ENCODE assay signal across 9 cellular contexts in the genomic region with DNA sequence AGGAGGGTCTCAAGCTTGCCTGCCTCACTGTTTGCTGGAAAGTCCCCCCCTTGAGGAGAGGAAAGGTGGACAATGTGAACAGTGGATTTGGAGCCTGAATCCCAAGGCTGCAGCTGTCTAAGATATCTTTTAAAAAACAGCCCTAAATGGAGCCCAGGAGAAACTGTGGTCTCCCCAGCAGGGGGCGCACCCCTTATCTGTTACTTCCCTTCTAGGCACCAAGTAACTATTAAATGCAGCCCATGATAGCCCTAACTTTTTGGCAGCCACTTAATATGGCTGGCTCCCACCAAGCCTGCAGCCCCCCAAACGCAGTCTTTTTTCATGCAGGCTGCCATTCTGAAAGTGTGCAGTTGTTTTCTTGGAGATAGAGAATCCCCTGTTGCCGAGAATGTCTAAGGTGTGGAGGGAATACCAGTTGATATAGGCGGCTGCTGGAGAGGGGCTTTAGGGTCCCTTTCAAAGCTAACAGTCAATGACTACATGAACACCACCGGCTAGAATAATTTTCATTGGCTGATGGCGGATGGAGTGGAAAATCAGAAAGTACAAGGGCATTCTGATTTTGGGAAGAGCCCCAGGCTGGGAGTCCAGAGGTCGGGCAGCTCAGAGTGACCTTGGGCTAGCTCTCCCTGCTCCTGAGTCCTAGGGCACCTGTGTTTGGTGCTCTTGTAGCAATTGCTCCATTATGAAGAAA. TPM values are rescaled to one million over a fixed set of nuclear protein-coding genes. Genes with fewer than 3 reads are reported as not detected.
DNase-seq lines count a peak whose midpoint lies in the region; ATAC-seq and TF ChIP-seq lines count a peak whose summit lies in the region.
"Had no signal": no experiment of that assay in that cellular context is flagged by ENCODE, and none has a peak within 500 bp of the region (broad histone marks: within the 10 kb centered on the region; RNA-seq: fewer than 3 reads in every experiment).

No MANE protein-coding gene starts in this region.

- peaks cover 0 to 4% (median 0%) of the 10 kb centered on the region in 5 donors for H3K36me3 Mint-ChIP-seq in naive thymus-derived CD4-positive, alpha-beta T cell

- peak overlapping the region in 2 of 10 donors; percentile 41 to 53 for H3K4me3 Mint-ChIP-seq in naive thymus-derived CD4-positive, alpha-beta T cell

- no peak overlapping the region for H3K4me3 ChIP-seq in naive thymus-derived CD4-positive, alpha-beta T cell (ENCODE audit: low read length)

- CTCF ChIA-PET in naive thymus-derived CD4-positive, alpha-beta T cell (lab: Charles Lee): no interaction called here

- no peak for ATAC-seq in naive thymus-derived CD4-positive, alpha-beta T cell

- no peak overlapping the region for H3K27ac ChIP-seq in C4-2B
- H3K27ac ChIP-seq in VCaP: no peak overlapping the region
- H3K27ac ChIP-seq in naive thymus-derived CD4-positive, alpha-beta T cell (ENCODE audit: low read depth, low read length): no peak overlapping the region

- peaks cover 0 to 7% of the 10 kb centered on the region in 2 donors for H3K27me3 ChIP-seq in naive thymus-derived CD4-positive, alpha-beta T cell (ENCODE audit: control insufficient read depth in 2 of 2, insufficient read depth in 2 of 2, low read length in 2 of 2)

- no peaks in the 10 kb centered on the region for H3K4me1 ChIP-seq in naive thymus-derived CD4-positive, alpha-beta T cell (ENCODE audit: control insufficient read depth in 2 of 2, insufficient read depth in 2 of 2, low read length in 2 of 2)

- H3K27ac Mint-ChIP-seq in naive thymus-derived CD4-positive, alpha-beta T cell: no peak overlapping the region

- TF ChIP-seq CTCF in C4-2B (conservative IDR thresholded peaks at IDR 0.05) (peak; percentile 79), GM12874 (IDR thresholded peaks at IDR 0.05; ENCODE audit: insufficient read depth, low read depth, low read length) (peak; percentile 62), VCaP (conservative IDR thresholded peaks at IDR 0.05) (peak; percentile 53)

- intact Hi-C loops in naive thymus-derived CD4-positive, alpha-beta T cell (cut with micrococcal nuclease): no loop called here

- DNase-seq in iPS-NIHi11 (ENCODE audit: low spot score): peak; percentile 31
- DNase-seq in stimulated activated naive CD4-positive, alpha-beta T cell treated with Interleukin-2 at 50 U/mL for 16 hours (lab: John Stamatoyannopoulos, UW): no peak
- no peak for DNase-seq in AG08395 (ENCODE audit: low spot score)
- DNase-seq in H4 (ENCODE audit: low spot score): no peak
- DNase-seq in naive thymus-derived CD4-positive, alpha-beta T cell: no peak

- no peaks in the 10 kb centered on the region for H3K9me3 ChIP-seq in naive thymus-derived CD4-positive, alpha-beta T cell (ENCODE audit: control insufficient read depth in 2 of 3, low read length in 3 of 3)

- POLR2A ChIA-PET in naive thymus-derived CD4-positive, alpha-beta T cell (lab: Charles Lee): no interaction called here

- H3K27me3 Mint-ChIP-seq in naive thymus-derived CD4-positive, alpha-beta T cell: peaks cover 46 to 68% (median 55%) of the 10 kb centered on the region in 5 donors

- H3K4me1 Mint-ChIP-seq in naive thymus-derived CD4-positive, alpha-beta T cell: peaks cover 0 to 9% (median 5%) of the 10 kb centered on the region in 7 donors

- H3K9me3 Mint-ChIP-seq in naive thymus-derived CD4-positive, alpha-beta T cell: peaks cover 0 to 3% (median 0%) of the 10 kb centered on the region in 11 donors

- no peaks in the 10 kb centered on the region for H3K36me3 ChIP-seq in naive thymus-derived CD4-positive, alpha-beta T cell (ENCODE audit: control insufficient read depth in 2 of 3, insufficient read depth in 3 of 3, low read length in 3 of 3)

RNA-seq across cellular contexts. Expression of a gene that starts 1.3 kb away (rescaled TPM):
- total RNA-seq in H4 (2014; rRNA removed; shearing (Covaris generic)): not detected in 2 replicates
- not detected for total RNA-seq in naive thymus-derived CD4-positive, alpha-beta T cell
- not detected for polyA plus RNA-seq in naive thymus-derived CD4-positive, alpha-beta T cell
- total RNA-seq: T-helper 1 cell treated with Interleukin-12 subunit alpha and Interleukin-12 subunit beta and Interleukin-4 antibody, amounts not matched to agents 30 ng/mL and 1 ng/mL, for 36 hours had no signal
